ENCODE assay signal across 34 cellular contexts in genomic region chrX:155751131-155751530, GRCh38.
"Had no signal": no experiment of that assay in that cellular context is flagged by ENCODE, and none has a peak within 500 bp of the region (broad histone marks: within the 10 kb centered on the region; RNA-seq: fewer than 3 reads in every experiment).

No MANE protein-coding gene starts in this region.

- H3K27me3 ChIP-seq: MG63 had no signal

- H3K27ac ChIP-seq: KMS-11 had no signal

- H3K9me3 ChIP-seq: MG63 had no signal

- H3K36me3 ChIP-seq: MG63 had no signal

- H3K4me3 ChIP-seq: MG63 had no signal

- DNase-seq: Karpas-422, Kasumi-1, KG1, MG63, MM.1S, MV-4-11, NCI-H1048, NCI-H1092, NCI-H1092 treated with DMSO at 0.1 percent for 48 hours, NCI-H1105, NCI-H1105 treated with DMSO at 0.1 percent for 48 hours, NCI-H1417, NCI-H1417 treated with DMSO at 0.1 percent for 48 hours, NCI-H1436, NCI-H1436 treated with DMSO at 0.1 percent for 48 hours, NCI-H146, NCI-H1694, NCI-H1694 treated with DMSO at 0.1 percent for 48 hours, NCI-H187, NCI-H187 treated with DMSO at 0.1 percent for 48 hours, NCI-H1930, NCI-H2029, NCI-H2029 treated with DMSO at 0.1 percent for 48 hours, NCI-H2081, NCI-H2081 treated with DMSO at 0.1 percent for 48 hours, NCI-H2107, NCI-H2171, NCI-H2171 treated with DMSO at 0.1 percent for 48 hours, NCI-H2227 treated with DMSO at 0.1 percent for 48 hours, NCI-H226, NCI-H345, NCI-H446, NCI-H446 treated with DMSO at 0.1 percent for 48 hours had no signal
